Comparison of ENCODE assay signal across 8 cellular contexts in the genomic region with DNA sequence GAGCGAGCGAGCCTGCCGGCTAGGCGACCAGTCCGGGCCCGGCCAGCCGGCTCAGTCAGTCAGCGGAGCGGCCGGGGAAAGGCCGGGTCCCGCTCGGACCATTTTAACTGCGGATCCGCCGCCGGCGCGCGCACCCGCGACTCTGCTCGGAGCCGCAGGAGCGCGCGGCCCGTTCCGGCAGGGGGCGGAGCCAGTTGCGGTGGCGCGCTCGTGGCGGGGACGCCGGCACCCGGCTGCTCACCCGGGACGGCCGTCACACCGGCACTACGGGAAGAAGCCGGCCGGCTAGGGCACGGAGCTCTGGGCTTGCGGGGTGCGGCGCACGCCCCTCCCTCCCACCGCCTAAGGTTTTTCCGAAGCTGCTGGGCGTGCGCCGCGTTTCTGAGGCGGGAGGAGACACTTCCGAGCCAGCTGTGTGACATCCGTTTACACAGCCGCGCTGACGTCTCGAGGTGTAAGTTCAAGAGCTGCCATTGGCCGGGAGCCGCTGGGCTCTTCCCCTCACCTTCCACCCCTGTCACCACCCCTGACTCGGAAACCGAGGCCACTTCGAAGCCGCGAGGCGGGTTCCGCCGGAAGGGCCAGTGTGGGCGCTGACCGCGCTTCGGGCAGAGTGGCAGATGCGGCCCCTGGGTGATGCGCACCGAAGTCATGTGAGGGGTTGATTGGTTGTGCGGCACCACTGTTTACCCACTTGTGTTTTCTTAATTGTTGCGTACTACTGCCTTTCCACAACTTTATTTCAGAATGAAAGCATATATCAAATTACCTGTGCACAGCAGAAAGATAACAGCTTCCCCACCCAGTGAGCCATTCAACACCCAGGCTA. TPM values are rescaled to one million over a fixed set of nuclear protein-coding genes. Genes with fewer than 3 reads are reported as not detected.
DNase-seq lines count a peak whose midpoint lies in the region; ATAC-seq and TF ChIP-seq lines count a peak whose summit lies in the region.

Gene FBXL17 (minus strand): TSS at position 144 of the 829 bp plus-strand sequence.

- ATAC-seq in GM21528 (IDR thresholded peaks at IDR 0.05; ENCODE audit: low FRiP score, unreplicated experiment): peak; percentile 85
- peak; percentile 70 for ATAC-seq in IMR-90 (ENCODE audit: low read depth)
- peak; percentile 71 for ATAC-seq in PC-3

- peak within 1 kb of the TSS; percentile 48; the same call in 1 of the 2 replicates for H3K23ac ChIP-seq in IMR-90 (ENCODE audit: low read depth, low read length)

- peak within 1 kb of the TSS; percentile 60; the same call in 1 of the 2 replicates for H3K56ac ChIP-seq in IMR-90 (ENCODE audit: extremely low read depth, insufficient read depth, low read length)

- H3K9ac ChIP-seq in IMR-90 (ENCODE audit: low read depth, low read length): peak within 1 kb of the TSS; percentile 83
- H3K9ac ChIP-seq in PC-3 (ENCODE audit: low read length): peak within 1 kb of the TSS; percentile 90
- H3K9ac ChIP-seq in mucosa of rectum (ENCODE audit: low read depth in 1 of 2, low read length in 2 of 2): peak within 1 kb of the TSS; percentile 65 to 92

- peaks cover 35% of the 10 kb centered on the region for H3K79me2 ChIP-seq in PC-3 (ENCODE audit: low read length)

- peak within 1 kb of the TSS; percentile 70 for H4K91ac ChIP-seq in IMR-90 (ENCODE audit: insufficient read depth, low read depth, low read length)

- peak within 1 kb of the TSS; percentile 96 for H2AFZ ChIP-seq in IMR-90 (replicated peaks; ENCODE audit: low read length, poor library complexity)
- peak within 1 kb of the TSS; percentile 74 for H2AFZ ChIP-seq in PC-3 (ENCODE audit: low read length)

- BruUV-seq in IMR-90 (replicated peaks; lab: Mats Ljungman, UMichigan) (TSS peak; percentile 49), PC-3 (replicated peaks; lab: Mats Ljungman, UMichigan) (no TSS peak)

- TF ChIP-seq RAD21 in IMR-90 (IDR thresholded peaks at IDR 0.05; ENCODE audit: low read length): no peak

- H4K20me1 ChIP-seq in IMR-90 (ENCODE audit: insufficient read depth, low read length) (no peaks in the 10 kb centered on the region), PC-3 (ENCODE audit: low read length) (no peaks in the 10 kb centered on the region)

- peak; percentile 83 for TF ChIP-seq POLR2A in IMR-90 (IDR thresholded peaks at IDR 0.05; ENCODE audit: low read depth, low read length)
- peak; percentile 97 for TF ChIP-seq POLR2A in erythroblast (IDR thresholded peaks at IDR 0.05; ENCODE audit: low read length)

- peak within 1 kb of the TSS; percentile 84 for H3K4me3 ChIP-seq in IMR-90 (ENCODE audit: insufficient read depth, low read depth, low read length)
- peak within 1 kb of the TSS; percentile 81 for H3K4me3 ChIP-seq in PC-3 (ENCODE audit: low read length)
- peak within 1 kb of the TSS; percentile 88 to 95 for H3K4me3 ChIP-seq in mucosa of rectum (ENCODE audit: low read length in 2 of 2)

- H3K27me3 ChIP-seq in IMR-90 (ENCODE audit: control insufficient read depth, insufficient read depth, low read length) (no peaks in the 10 kb centered on the region), PC-3 (ENCODE audit: low read length) (no peaks in the 10 kb centered on the region), mucosa of rectum (ENCODE audit: control insufficient read depth in 2 of 2, insufficient read depth in 2 of 2, low read length in 2 of 2) (no peaks in the 10 kb centered on the region)

- peaks cover 17 to 24% of the 10 kb centered on the region in 2 experiments for H3K79me1 ChIP-seq in IMR-90 (ENCODE audit: low read depth in 1 of 2, low read length in 2 of 2)

- peak within 1 kb of the TSS; percentile 90 for H3K4ac ChIP-seq in IMR-90 (ENCODE audit: low read depth, low read length)

- peak within 1 kb of the TSS; percentile 66 for H4K5ac ChIP-seq in IMR-90 (ENCODE audit: low read depth, low read length)

- DNase-seq in DMS 273 treated with DMSO at 0.1 percent for 48 hours (lab: John Stamatoyannopoulos, UW): peak; percentile 78
- DNase-seq in IMR-90: peak; percentile 90
- DNase-seq in PC-3: peak; percentile 95
- peak; percentile 90 for DNase-seq in activated T-cell treated with anti-CD3 and anti-CD28 coated beads, Interleukin-2, amount 50 U/mL, for 1 hour
- DNase-seq in erythroblast (lab: John Stamatoyannopoulos, UW): peak; percentile 96 to 97
- peak; percentile 78 to 80 for DNase-seq in stimulated activated CD8-positive, alpha-beta memory T cell treated with anti-CD3 and anti-CD28 coated beads, Interleukin-7, amount 100 ng/mL, for 1 hour (ENCODE audit: low read depth in 2 of 2)

- POLR2A ChIA-PET in IMR-90 (lab: Charles Lee; ENCODE audit: unreplicated experiment): no interaction called here
- POLR2A ChIA-PET in PC-3 (lab: Charles Lee; ENCODE audit: unreplicated experiment): interaction anchor here (0.6 to 0.8 kb wide), 5 partner anchors 11 to 275 kb away, joined by 3 to 12 read pairs (median 5); no protein-coding TSS in a partner anchor

- peak within 1 kb of the TSS; percentile 73 for H2BK120ac ChIP-seq in IMR-90 (ENCODE audit: low read depth, low read length)

- H3K27ac ChIP-seq in IMR-90 (ENCODE audit: insufficient read depth, low read length): peak within 1 kb of the TSS; percentile 91
- H3K27ac ChIP-seq in PC-3 (ENCODE audit: low read length): peak within 1 kb of the TSS; percentile 86
- peak within 1 kb of the TSS; percentile 94 to 100 for H3K27ac ChIP-seq in mucosa of rectum (ENCODE audit: low read depth in 2 of 2, low read length in 2 of 2)

- H3K9me1 ChIP-seq in IMR-90 (ENCODE audit: insufficient read depth, low read length): no peaks in the 10 kb centered on the region; the same call in 1 of the 2 replicates

- H3K14ac ChIP-seq in IMR-90 (replicated peaks; ENCODE audit: low read depth, low read length): peak within 1 kb of the TSS; percentile 72

- peak within 1 kb of the TSS; percentile 77 for H2AK9ac ChIP-seq in IMR-90 (replicated peaks; ENCODE audit: low read depth, low read length, poor library complexity)

- peak within 1 kb of the TSS; percentile 89 for H2BK5ac ChIP-seq in IMR-90 (ENCODE audit: low read depth, low read length, poor library complexity, severe bottlenecking)

- H3F3A ChIP-seq in PC-3 (ENCODE audit: low read length, unreplicated experiment): no peaks in the 10 kb centered on the region

- in situ Hi-C loops in IMR-90 (cut with MboI; ENCODE audit: low sequenced_read_pairs): no loop called here

- H3K9me2 ChIP-seq in PC-3 (replicated peaks; ENCODE audit: low read length): no peaks in the 10 kb centered on the region

- intact Hi-C loops in IMR-90 (cut with micrococcal nuclease): no loop called here
- intact Hi-C loops in PC-3 (cut with micrococcal nuclease): loop anchor here (1.0 to 10.0 kb wide), 2 partner anchors 33 to 1033 kb away; no protein-coding TSS in a partner anchor

- peak within 1 kb of the TSS; percentile 30; the same call in 2 of the 3 replicates for H2BK15ac ChIP-seq in IMR-90 (ENCODE audit: low read depth, low read length)

- 0 out of 2 replicates have a peak within 1 kb of the TSS, but pooled peaks have one; percentile 0 for H2AK5ac ChIP-seq in IMR-90 (ENCODE audit: low read depth, low read length)

- dilution Hi-C loops in IMR-90 (cut with HindIII; ENCODE audit: low sequenced_read_pairs, unreplicated experiment): no loop called here

- CTCF ChIA-PET in IMR-90 (lab: Yijun Ruan, JAX): interaction anchor here (0.6 kb wide), 1 partner anchor 57 kb away, joined by 3 read pairs; no protein-coding TSS in a partner anchor
- CTCF ChIA-PET in PC-3 (lab: Charles Lee): interaction anchor here (0.7 kb wide), 1 partner anchor 425 kb away, joined by 10 read pairs; no protein-coding TSS in a partner anchor

- H4K8ac ChIP-seq in IMR-90 (ENCODE audit: low read depth in 2 of 2, low read length in 2 of 2): peak within 1 kb of the TSS; percentile 81 to 84

- WGBS in IMR-90 (ENCODE audit: extremely low coverage in 2 of 2, insufficient read length in 1 of 2), 2 experiments: 4% methylated on average over 18 of the region's 82 CpGs; no CpG with 5 or more reads in 1 of the 2 experiments

- H2BK20ac ChIP-seq in IMR-90 (ENCODE audit: low read depth, low read length): no peak within 1 kb of the TSS

- H3K36me3 ChIP-seq in IMR-90 (ENCODE audit: control insufficient read depth, insufficient read depth, low read length) (no peaks in the 10 kb centered on the region), PC-3 (ENCODE audit: low read depth, low read length) (no peaks in the 10 kb centered on the region), mucosa of rectum (ENCODE audit: control insufficient read depth in 2 of 2, insufficient read depth in 2 of 2, low read length in 2 of 2) (no peaks in the 10 kb centered on the region)

- H3K4me2 ChIP-seq in IMR-90 (ENCODE audit: low read depth, low read length): peak within 1 kb of the TSS; percentile 74
- peak within 1 kb of the TSS; percentile 83 for H3K4me2 ChIP-seq in PC-3 (ENCODE audit: low read length)

- no peak for TF ChIP-seq CTCF in IMR-90 (conservative IDR thresholded peaks at IDR 0.05; ENCODE audit: low read depth, low read length)
- TF ChIP-seq CTCF in PC-3 (conservative IDR thresholded peaks at IDR 0.05; ENCODE audit: low read depth, low read length): no peak

- no peaks in the 10 kb centered on the region for H3K9me3 ChIP-seq in IMR-90 (ENCODE audit: control insufficient read depth, insufficient read depth, low read length)
- H3K9me3 ChIP-seq in PC-3 (ENCODE audit: low read length): no peaks in the 10 kb centered on the region
- H3K9me3 ChIP-seq in mucosa of rectum (ENCODE audit: control insufficient read depth in 2 of 2, low read length in 2 of 2): no peaks in the 10 kb centered on the region

- H3K4me1 ChIP-seq in IMR-90 (ENCODE audit: control insufficient read depth, insufficient read depth, low read length) (0 out of 2 replicates have a peak, but pooled peaks cover 1% of the 10 kb centered on the region), PC-3 (ENCODE audit: insufficient read depth, low read length) (peaks cover 44% of the 10 kb centered on the region), mucosa of rectum (ENCODE audit: control insufficient read depth in 2 of 2, insufficient read depth in 2 of 2, low read length in 2 of 2) (peaks cover 10 to 18% of the 10 kb centered on the region in 2 donors)

- H3K18ac ChIP-seq in IMR-90 (ENCODE audit: low read depth, low read length): peak within 1 kb of the TSS; percentile 43

TF ChIP-seq in IMR-90, 13 proteins besides CTCF, POLR2A, EP300 and RAD21 (continues in another document):
- TF ChIP-seq CHD1 (IDR thresholded peaks at IDR 0.05; ENCODE audit: low read depth, low read length): no peak
- no peak for TF ChIP-seq SMC3 (IDR thresholded peaks at IDR 0.05; ENCODE audit: low read depth, low read length)
- no peak for TF ChIP-seq RCOR1 (IDR thresholded peaks at IDR 0.05; ENCODE audit: insufficient replicate concordance, low read length)
- peak; percentile 44; the same call in 1 of the 2 replicates for TF ChIP-seq MAZ (IDR thresholded peaks at IDR 0.05; ENCODE audit: borderline replicate concordance, low read depth, low read length)
- no peak for TF ChIP-seq CEBPB (IDR thresholded peaks at IDR 0.05; ENCODE audit: low read depth, low read length)
- TF ChIP-seq BHLHE40 (IDR thresholded peaks at IDR 0.05; ENCODE audit: low read depth, low read length): peak; percentile 77

RNA-seq across cellular contexts. Expression of gene FBXL17, which starts in this region (rescaled TPM):
- total RNA-seq in IMR-90 (2012; rRNA removed) (8.1 and 10.0 TPM in 2 replicates), PC-3 (2014; rRNA removed) (8.8 and 10.6 TPM in 2 replicates)
- polyA plus RNA-seq in IMR-90 (2012; rRNA removed): 3.2 and 3.9 TPM in 2 replicates
- polyA plus RNA-seq in IMR-90 (2012; cell fraction: cytosol; rRNA removed): 0.97 and 1.9 TPM in 2 replicates
- 2.9 and 3.1 TPM in 2 replicates for polyA plus RNA-seq in IMR-90 (2012; cell fraction: nucleus; rRNA removed; ENCODE audit: low replicate concordance)

Comparison
In these comparisons a context has a peak if more than half of its experiments do, and no peak if none do; other contexts are left out.
1. Peak in every context shown above with its lines: DNase-seq, ATAC-seq, H3K4me3 ChIP-seq and H3K27ac ChIP-seq.